ENCODE assay signal across 8 cellular contexts in the genomic region with DNA sequence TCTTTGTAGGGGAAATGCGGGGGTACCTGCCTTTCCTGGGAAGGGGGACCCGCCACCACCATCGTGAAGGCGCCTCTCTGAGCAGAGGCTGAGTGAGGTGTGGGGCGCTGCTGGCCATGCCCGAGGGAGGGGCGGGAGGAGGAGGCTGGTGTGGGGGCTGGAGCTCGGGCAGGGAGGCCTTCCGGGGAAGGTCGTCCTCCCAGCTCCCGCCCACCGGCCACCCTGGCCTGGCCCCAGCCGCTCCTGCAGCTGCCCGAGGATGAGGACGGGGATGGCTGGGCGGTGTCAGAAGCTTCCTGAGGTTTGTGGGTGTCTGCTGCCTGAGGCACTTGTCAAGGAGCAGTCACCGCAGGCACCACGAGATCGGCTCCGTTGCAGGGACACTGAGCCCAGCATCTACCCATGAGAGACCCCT. TPM values are rescaled to one million over a fixed set of nuclear protein-coding genes. Genes with fewer than 3 reads are reported as not detected.
A peak's percentile ranks its signal among the peaks of the same experiment; 100 is the strongest.
DNase-seq lines count a peak whose midpoint lies in the region; ATAC-seq and TF ChIP-seq lines count a peak whose summit lies in the region.

No MANE protein-coding gene starts in this region.

- WGBS in mesodermal cell (ENCODE audit: insufficient coverage in 2 of 2), 2 experiments = 53 to 64% methylated on average over 11 to 17 of the region's 20 CpGs
- WGBS in transverse colon (ENCODE audit: low coverage in 1 of 2), 2 donors = 9 to 36% methylated on average over 7 to 16 of the region's 20 CpGs

- ATAC-seq in GM21526 (IDR thresholded peaks at IDR 0.05; ENCODE audit: low FRiP score, unreplicated experiment) (no peak), GM19035 (IDR thresholded peaks at IDR 0.05; ENCODE audit: unreplicated experiment) (no peak), omental fat pad (ENCODE audit: low FRiP score) (no peak)

- H3K27ac Mint-ChIP-seq in activated CD4-positive, alpha-beta T cell treated with anti-CD3 and anti-CD28 coated beads, Interleukin-2, amount 10 ng/mL, durations not matched to agents 7 days and 5 days = peak overlapping the region; percentile 41

- H3K27me3 ChIP-seq in dorsolateral prefrontal cortex (no peaks in the 10 kb centered on the region), transverse colon (no peaks in the 10 kb centered on the region)

- peaks cover 3% of the 10 kb centered on the region for H3K36me3 Mint-ChIP-seq in activated CD4-positive, alpha-beta T cell treated with anti-CD3 and anti-CD28 coated beads, Interleukin-2, amount 10 ng/mL, durations not matched to agents 7 days and 5 days (ENCODE audit: low read depth)

- H3K9me3 ChIP-seq in mesodermal cell (ENCODE audit: control insufficient read depth, low read length) = no peaks in the 10 kb centered on the region
- no peaks in the 10 kb centered on the region for H3K9me3 ChIP-seq in transverse colon

- CTCF ChIA-PET in activated CD4-positive, alpha-beta T cell treated with anti-CD3 and anti-CD28 coated beads, Interleukin-2, amount 10 ng/mL, durations not matched to agents 7 days and 5 days (lab: Charles Lee) = no interaction called here

- in situ Hi-C loops in transverse colon (cut with MboI; ENCODE audit: low pct_ligation_motif_present in 1 of 4, low pct_unique_long_range_greater_than_20kb in 1 of 4, low sequenced_read_pairs in 3 of 4) = no loop called here

- POLR2A ChIA-PET in activated CD4-positive, alpha-beta T cell treated with anti-CD3 and anti-CD28 coated beads, Interleukin-2, amount 10 ng/mL, durations not matched to agents 7 days and 5 days (lab: Charles Lee) = no interaction called here

- no peak for TF ChIP-seq POLR2A in transverse colon (IDR thresholded peaks at IDR 0.05)

- intact Hi-C loops in dorsolateral prefrontal cortex (cut with DNase I) (no loop called here), transverse colon (cut with DNase I; ENCODE audit: low total_unique reads) (no loop called here)

- H3K36me3 ChIP-seq in mesodermal cell (ENCODE audit: control insufficient read depth, insufficient read depth, low read length) = peaks cover 30% of the 10 kb centered on the region
- peaks cover 0 to 21% (median 6%) of the 10 kb centered on the region in 4 donors for H3K36me3 ChIP-seq in transverse colon

- H3K27ac ChIP-seq in dorsolateral prefrontal cortex (peak overlapping the region in 52 of 59 donors; percentile 22 to 85 (median 64)), mesodermal cell (ENCODE audit: low read depth, low read length, severe bottlenecking) (peak overlapping the region; percentile 49), transverse colon (peak overlapping the region; percentile 92 to 97 (median 95))

- no peak for TF ChIP-seq EP300 in transverse colon (IDR thresholded peaks at IDR 0.05; ENCODE audit: low read depth)

- peak overlapping the region in 35 of 59 donors; percentile 1 to 44 (median 19) for H3K4me3 ChIP-seq in dorsolateral prefrontal cortex
- no peak overlapping the region for H3K4me3 ChIP-seq in mesodermal cell (ENCODE audit: extremely low read depth, insufficient read depth, low read length, poor library complexity, severe bottlenecking)
- H3K4me3 ChIP-seq in transverse colon = peak overlapping the region in 2 of 4 donors; percentile 19 to 26

- H3K27me3 Mint-ChIP-seq in activated CD4-positive, alpha-beta T cell treated with anti-CD3 and anti-CD28 coated beads, Interleukin-2, amount 10 ng/mL, durations not matched to agents 7 days and 5 days = no peaks in the 10 kb centered on the region

- no peak overlapping the region for H3K4me3 Mint-ChIP-seq in activated CD4-positive, alpha-beta T cell treated with anti-CD3 and anti-CD28 coated beads, Interleukin-2, amount 10 ng/mL, durations not matched to agents 7 days and 5 days

- peak; percentile 26 for DNase-seq in activated CD4-positive, alpha-beta T cell treated with anti-CD3 and anti-CD28 coated beads, Interleukin-2, amount 10 ng/mL, durations not matched to agents 7 days and 5 days
- no peak for DNase-seq in activated CD4-positive, alpha-beta T cell treated with anti-CD3 and anti-CD28 coated beads for 1 hour
- DNase-seq in dorsolateral prefrontal cortex (peak in 1 of 10 donors; percentile 34), transverse colon (peak; percentile 65), omental fat pad (ENCODE audit: low spot score) (no peak)

- H3K4me1 ChIP-seq in mesodermal cell (ENCODE audit: control insufficient read depth, insufficient read depth, low read length, poor library complexity, severe bottlenecking) = peaks cover 29% of the 10 kb centered on the region
- peaks cover 44 to 84% (median 67%) of the 10 kb centered on the region in 4 donors for H3K4me1 ChIP-seq in transverse colon

- TF ChIP-seq CTCF in dorsolateral prefrontal cortex (IDR thresholded peaks at IDR 0.05 in 54 of 56, conservative IDR thresholded peaks at IDR 0.05 in 2 of 56; ENCODE audit: low read depth in 1 of 56, partially characterized antibody in 56 of 56) = no peak
- TF ChIP-seq CTCF in transverse colon (IDR thresholded peaks at IDR 0.05) = no peak
- TF ChIP-seq CTCF in omental fat pad (IDR thresholded peaks at IDR 0.05) = no peak

- peaks cover 8% of the 10 kb centered on the region for H3K4me1 Mint-ChIP-seq in activated CD4-positive, alpha-beta T cell treated with anti-CD3 and anti-CD28 coated beads, Interleukin-2, amount 10 ng/mL, durations not matched to agents 7 days and 5 days

- H3K9me3 Mint-ChIP-seq in activated CD4-positive, alpha-beta T cell treated with anti-CD3 and anti-CD28 coated beads, Interleukin-2, amount 10 ng/mL, durations not matched to agents 7 days and 5 days = no peaks in the 10 kb centered on the region

RNA-seq across cellular contexts. Expression of gene PWWP2B, which starts 11.4 kb away (rescaled TPM):
- total RNA-seq in activated CD4-positive, alpha-beta T cell treated with anti-CD3 and anti-CD28 coated beads, Interleukin-2, amount 10 ng/mL, durations not matched to agents 7 days and 5 days = 1 to 10 TPM; 8.1 to 9.3 TPM
- total RNA-seq in dorsolateral prefrontal cortex = 10 to 100 TPM in 118 of 120 experiments, 1 to 10 TPM in 2; 7.7 to 28.3 (median 17.8) TPM
- polyA plus RNA-seq in mesodermal cell (2013, experiment 1 of 2) = 12.4 TPM
- 10.1 TPM for polyA plus RNA-seq in mesodermal cell (2013, experiment 2 of 2)
- 100 to 1,000 TPM in 1 of 4 donors, 10 to 100 TPM in 3; 45.9 to 129 (median 61.2) TPM for total RNA-seq in transverse colon
- 10 to 100 TPM in 3 of 4 donors, 1 to 10 TPM in 1; 6.0 to 24.4 (median 12.2) TPM for total RNA-seq in omental fat pad

Comparison
In these comparisons a context has a peak if more than half of its experiments do, and no peak if none do; other contexts are left out.
1. DNase-seq: peak in activated CD4-positive, alpha-beta T cell treated with anti-CD3 and anti-CD28 coated beads, Interleukin-2, amount 10 ng/mL, durations not matched to agents 7 days and 5 days (single experiment) and transverse colon (single experiment); none in activated CD4-positive, alpha-beta T cell treated with anti-CD3 and anti-CD28 coated beads for 1 hour (single experiment) and omental fat pad (single experiment).
2. Peak in every context shown above with its lines, with median percentiles within 50 percentile points of each other: H3K27ac ChIP-seq.